1 cellular context compared by ENCODE assay signal in the genomic region with DNA sequence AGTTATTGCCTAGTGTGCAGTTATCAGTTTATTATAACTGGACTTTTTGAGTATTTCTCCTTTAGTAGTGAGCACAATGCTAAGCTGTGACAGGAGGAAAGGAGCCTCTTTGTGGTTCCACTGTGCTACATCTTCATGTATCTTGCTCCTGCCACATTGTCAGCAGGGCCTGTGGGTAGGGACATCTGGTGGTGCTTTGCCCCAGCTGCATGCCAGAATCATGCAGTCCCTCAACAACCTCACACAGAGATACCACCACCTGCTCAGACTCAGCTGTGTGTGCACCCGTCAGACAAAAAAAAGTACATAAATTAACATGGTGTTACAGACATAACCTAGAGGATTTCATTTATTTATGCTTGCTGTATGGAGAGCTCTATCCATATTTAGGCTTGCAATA.
TF ChIP-seq lines count a peak whose summit lies in the region.

No MANE protein-coding gene starts in this region.

TF ChIP-seq in HepG2, 621 proteins besides CTCF, POLR2A, EP300 and RAD21 (continued from another document):
- peak in 1 of 2 experiments; percentile 2; a peak in 1 of 4 replicates for TF ChIP-seq MAFK (conservative IDR thresholded peaks at IDR 0.05 in 1 of 2, IDR thresholded peaks at IDR 0.05 in 1 of 2; ENCODE audit: low read length in 2 of 2)
- no peak for TF ChIP-seq SP4 (CRISPR knock-in tag; IDR thresholded peaks at IDR 0.05)
- no peak for TF ChIP-seq XBP1 (CRISPR knock-in tag; IDR thresholded peaks at IDR 0.05)
- no peak for TF ChIP-seq SOX6 (IDR thresholded peaks at IDR 0.05)
- TF ChIP-seq SOX6 (CRISPR knock-in tag; IDR thresholded peaks at IDR 0.05), result no peak
- TF ChIP-seq TEAD3 (CRISPR knock-in tag; optimal IDR thresholded peaks at IDR 0.05; ENCODE audit: borderline replicate concordance), result no peak
- no peak for TF ChIP-seq ZBTB14 (CRISPR knock-in tag; IDR thresholded peaks at IDR 0.05)
- no peak for TF ChIP-seq ZNF20 (CRISPR knock-in tag; IDR thresholded peaks at IDR 0.05)
- no peak for TF ChIP-seq ZNF160 (CRISPR knock-in tag; IDR thresholded peaks at IDR 0.05)
- TF ChIP-seq STAG1 (CRISPR knock-in tag; IDR thresholded peaks at IDR 0.05), result peak; percentile 62
